ENCODE assay signal across 8 cellular contexts in the genomic region with DNA sequence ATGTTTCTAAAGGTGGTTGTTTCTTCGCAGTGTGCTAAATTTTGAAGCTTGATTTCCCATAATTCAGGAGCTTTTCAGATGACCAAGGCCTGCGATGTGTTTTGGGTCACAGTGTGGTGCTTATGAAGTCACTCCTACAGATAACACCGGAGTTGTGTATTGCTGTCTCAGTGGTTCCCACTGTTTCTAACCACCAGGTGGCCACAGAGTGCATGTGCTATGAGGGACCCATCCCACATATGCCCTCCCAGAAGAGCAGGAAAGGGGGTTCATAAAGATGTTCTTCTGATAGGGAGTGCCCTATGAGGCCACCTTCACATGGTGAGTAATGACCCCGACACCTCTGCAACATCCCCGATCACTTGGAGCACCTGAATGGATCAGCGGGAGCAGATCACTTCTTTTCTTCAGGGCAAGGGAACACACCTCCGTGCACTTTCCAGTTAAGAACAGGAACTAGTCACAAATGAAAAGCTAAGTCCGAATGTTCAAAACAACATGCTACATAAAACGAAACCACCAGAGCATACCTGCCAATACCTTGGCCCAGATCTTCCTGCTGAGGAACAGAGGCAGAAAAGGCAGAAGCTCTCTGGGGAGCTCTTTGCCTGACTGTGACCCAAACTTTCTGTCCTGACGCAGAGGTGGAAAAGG.
DNase-seq lines count a peak whose midpoint lies in the region; ATAC-seq, FAIRE-seq and TF ChIP-seq lines count a peak whose summit lies in the region.
"Not testable (repeated sequence)": the region's sequence is repeated elsewhere in the genome, so short reads cannot be mapped to it uniquely, and the experiment has no call there.

No MANE protein-coding gene starts in this region.

- peak; percentile 33 for DNase-seq in CD1c-positive myeloid dendritic cell (ENCODE audit: extremely low spot score)
- DNase-seq in GM18507 (ENCODE audit: extremely low spot score, insufficient read length, low read depth); RCC 7860 (ENCODE audit: low spot score); stimulated activated effector memory CD8-positive, alpha-beta T cell treated with anti-CD3 and anti-CD28 coated beads, Interleukin-12 subunit alpha, Interleukin-12 subunit beta, amount 100 ng/mL, for 72 hours (ENCODE audit: low spot score in 2 of 2): not testable (repeated sequence)
- peak; percentile 83 for DNase-seq in Karpas-422
- DNase-seq in WTC11 (ENCODE audit: low spot score): peak; percentile 14
- peak; percentile 29 for DNase-seq in colonic mucosa
- DNase-seq in kidney tubule cell (ENCODE audit: low spot score): peak; percentile 9

- peaks cover 24% of the 10 kb centered on the region for H3K4me1 ChIP-seq in Karpas-422 (ENCODE audit: low read length)
- not testable (repeated sequence) for H3K4me1 ChIP-seq in colonic mucosa

- H3K9me3 ChIP-seq in Karpas-422 (ENCODE audit: low read length); colonic mucosa: not testable (repeated sequence)

- TF ChIP-seq CTCF in WTC11 (IDR thresholded peaks at IDR 0.05) (peak; percentile 24; the same call in 1 of the 2 replicates), colonic mucosa (IDR thresholded peaks at IDR 0.05) (peak; percentile 18)

- intact Hi-C loops in colonic mucosa (cut with DNase I): not testable (repeated sequence)

- FAIRE-seq in GM18507 (lab: Jason Lieb, UNC) (peak; percentile 82), RCC 7860 (lab: Jason Lieb, UNC) (peak; percentile 57)

- H3K9me2 ChIP-seq in Karpas-422 (replicated peaks; ENCODE audit: insufficient read depth, low read length): not testable (repeated sequence)

- peaks cover 36% of the 10 kb centered on the region for H3K36me3 Mint-ChIP-seq in WTC11
- not testable (repeated sequence) for H3K36me3 Mint-ChIP-seq in stimulated activated effector memory CD8-positive, alpha-beta T cell treated with anti-CD3 and anti-CD28 coated beads, Interleukin-12 subunit alpha, Interleukin-12 subunit beta, amount 100 ng/mL, for 72 hours

- not testable (repeated sequence) for H3K79me2 ChIP-seq in Karpas-422 (ENCODE audit: low read length)

- H3K27me3 Mint-ChIP-seq in WTC11 (ENCODE audit: low read depth): peaks cover 10% of the 10 kb centered on the region

- H3K4me2 ChIP-seq in Karpas-422 (ENCODE audit: low read depth, low read length, poor library complexity, severe bottlenecking): peak overlapping the region; percentile 64

- H3K27me3 ChIP-seq in Karpas-422 (ENCODE audit: low read length); colonic mucosa: not testable (repeated sequence)

- ATAC-seq in WTC11: not testable (repeated sequence)
- ATAC-seq in stimulated activated effector memory CD8-positive, alpha-beta T cell treated with anti-CD3 and anti-CD28 coated beads, Interleukin-12 subunit alpha, Interleukin-12 subunit beta, amount 100 ng/mL, for 72 hours: peak; percentile 65

- H3K9ac ChIP-seq in Karpas-422 (ENCODE audit: low read length): peak overlapping the region; percentile 40
- not testable (repeated sequence) for H3K9ac ChIP-seq in colonic mucosa (ENCODE audit: low read depth in 2 of 2, low read length in 2 of 2)

- not testable (repeated sequence) for H3K27ac Mint-ChIP-seq in WTC11; stimulated activated effector memory CD8-positive, alpha-beta T cell treated with anti-CD3 and anti-CD28 coated beads, Interleukin-12 subunit alpha, Interleukin-12 subunit beta, amount 100 ng/mL, for 72 hours

- peaks cover 56% of the 10 kb centered on the region for H3K9me3 Mint-ChIP-seq in WTC11
- not testable (repeated sequence) for H3K9me3 Mint-ChIP-seq in stimulated activated effector memory CD8-positive, alpha-beta T cell treated with anti-CD3 and anti-CD28 coated beads, Interleukin-12 subunit alpha, Interleukin-12 subunit beta, amount 100 ng/mL, for 72 hours

- not testable (repeated sequence) for H3K4me1 Mint-ChIP-seq in WTC11; stimulated activated effector memory CD8-positive, alpha-beta T cell treated with anti-CD3 and anti-CD28 coated beads, Interleukin-12 subunit alpha, Interleukin-12 subunit beta, amount 100 ng/mL, for 72 hours

- peak overlapping the region; percentile 74; the same call in 1 of the 2 replicates for H2AFZ ChIP-seq in Karpas-422 (ENCODE audit: low read length)

- peak overlapping the region; percentile 43; the same call in 1 of the 2 replicates for H3K4me3 ChIP-seq in Karpas-422 (ENCODE audit: low read length)
- H3K4me3 ChIP-seq in colonic mucosa: not testable (repeated sequence)

- not testable (repeated sequence) for H3K4me3 Mint-ChIP-seq in WTC11; stimulated activated effector memory CD8-positive, alpha-beta T cell treated with anti-CD3 and anti-CD28 coated beads, Interleukin-12 subunit alpha, Interleukin-12 subunit beta, amount 100 ng/mL, for 72 hours

- POLR2A ChIA-PET in WTC11 (lab: Charles Lee): not testable (repeated sequence)

- not testable (repeated sequence) for H4K20me1 ChIP-seq in Karpas-422 (ENCODE audit: insufficient read depth, low read depth, low read length)

- CTCF ChIA-PET in WTC11 (lab: Charles Lee): not testable (repeated sequence)

- not testable (repeated sequence) for H3K36me3 ChIP-seq in Karpas-422 (ENCODE audit: insufficient read depth, low read length); colonic mucosa

- peak overlapping the region; percentile 28; the same call in 1 of the 2 replicates for H3K27ac ChIP-seq in Karpas-422 (ENCODE audit: low read length)
- H3K27ac ChIP-seq in colonic mucosa: not testable (repeated sequence)
